ENCODE assay signal across 8 cellular contexts in genomic region chr20:5608448-5609161, GRCh38. TPM values are rescaled to one million over a fixed set of nuclear protein-coding genes. Genes with fewer than 3 reads are reported as not detected.
DNase-seq lines count a peak whose midpoint lies in the region; ATAC-seq and TF ChIP-seq lines count a peak whose summit lies in the region.

No MANE protein-coding gene starts in this region.

- H3K27ac Mint-ChIP-seq in activated CD4-positive, alpha-beta T cell treated with anti-CD3 and anti-CD28 coated beads, Interleukin-2, amount 10 ng/mL, durations not matched to agents 24 days and 14 days = peak overlapping the region; percentile 74

- H3K27me3 ChIP-seq in esophagus muscularis mucosa (no peaks in the 10 kb centered on the region), smooth muscle cell (ENCODE audit: low read depth) (no peaks in the 10 kb centered on the region)

- TF ChIP-seq POLR2A in esophagus muscularis mucosa (IDR thresholded peaks at IDR 0.05; ENCODE audit: low read depth) = no peak

- peaks cover 37% of the 10 kb centered on the region for H3K36me3 Mint-ChIP-seq in activated CD4-positive, alpha-beta T cell treated with anti-CD3 and anti-CD28 coated beads, Interleukin-2, amount 10 ng/mL, durations not matched to agents 24 days and 14 days (ENCODE audit: low read depth)

- H3K4me3 Mint-ChIP-seq in activated CD4-positive, alpha-beta T cell treated with anti-CD3 and anti-CD28 coated beads, Interleukin-2, amount 10 ng/mL, durations not matched to agents 24 days and 14 days = peak overlapping the region; percentile 97

- ATAC-seq in HG03039 (IDR thresholded peaks at IDR 0.05; ENCODE audit: unreplicated experiment) (no peak), HG03342 (IDR thresholded peaks at IDR 0.05; ENCODE audit: unreplicated experiment) (no peak)

- peaks cover 66% of the 10 kb centered on the region for H3K79me2 ChIP-seq in smooth muscle cell (ENCODE audit: low read depth)

- peaks cover 41% of the 10 kb centered on the region for H3K4me1 Mint-ChIP-seq in activated CD4-positive, alpha-beta T cell treated with anti-CD3 and anti-CD28 coated beads, Interleukin-2, amount 10 ng/mL, durations not matched to agents 24 days and 14 days

- H3K4me3 ChIP-seq in SK-N-MC = peak overlapping the region; percentile 94
- peak overlapping the region; percentile 69 to 96 (median 81) for H3K4me3 ChIP-seq in esophagus muscularis mucosa
- peak overlapping the region; percentile 80 for H3K4me3 ChIP-seq in smooth muscle cell

- H3K36me3 ChIP-seq in SK-N-MC (ENCODE audit: insufficient read depth, low read length) (no peaks in the 10 kb centered on the region), esophagus muscularis mucosa (no peaks in the 10 kb centered on the region), smooth muscle cell (ENCODE audit: low read depth) (no peaks in the 10 kb centered on the region)

- H3K4me2 ChIP-seq in smooth muscle cell = peak overlapping the region; percentile 97

- WGBS in esophagus muscularis mucosa = 22% methylated on average over 4 of the region's 4 CpGs
- WGBS in smooth muscle cell (ENCODE audit: low lambda C conversion rate) = 74% methylated on average over 4 of the region's 4 CpGs

- H3K4me1 ChIP-seq in esophagus muscularis mucosa = peaks cover 28 to 76% (median 61%) of the 10 kb centered on the region in 4 donors
- H3K4me1 ChIP-seq in smooth muscle cell (ENCODE audit: low read depth) = peaks cover 19% of the 10 kb centered on the region

- H3K9me3 Mint-ChIP-seq in activated CD4-positive, alpha-beta T cell treated with anti-CD3 and anti-CD28 coated beads, Interleukin-2, amount 10 ng/mL, durations not matched to agents 24 days and 14 days = no peaks in the 10 kb centered on the region

- peaks cover 51% of the 10 kb centered on the region for H4K20me1 ChIP-seq in smooth muscle cell (ENCODE audit: low read depth)

- no peaks in the 10 kb centered on the region for H3F3A ChIP-seq in smooth muscle cell (ENCODE audit: low read depth)

- H3K27ac ChIP-seq in SK-N-MC (no peak overlapping the region; the same call in 1 of the 2 replicates), esophagus muscularis mucosa (replicated peaks in 1 of 4) (peak overlapping the region; percentile 95 to 99 (median 96)), smooth muscle cell (ENCODE audit: low read depth) (no peak overlapping the region)

- TF ChIP-seq EP300 in esophagus muscularis mucosa (IDR thresholded peaks at IDR 0.05) = no peak

- intact Hi-C loops in activated CD4-positive, alpha-beta T cell treated with anti-CD3 and anti-CD28 coated beads, Interleukin-2, amount 10 ng/mL, durations not matched to agents 24 days and 14 days (cut with micrococcal nuclease) = loop anchor here (5.0 kb wide), 1 partner anchor 179 kb away; no protein-coding TSS in a partner anchor
- intact Hi-C loops in esophagus muscularis mucosa (cut with DNase I) = loop anchor here (10.0 kb wide), 1 partner anchor 176 kb away; no protein-coding TSS in a partner anchor

- H3K9me3 ChIP-seq in SK-N-MC (ENCODE audit: low read depth, low read length) = no peaks in the 10 kb centered on the region
- H3K9me3 ChIP-seq in esophagus muscularis mucosa = no peaks in the 10 kb centered on the region
- no peaks in the 10 kb centered on the region for H3K9me3 ChIP-seq in smooth muscle cell (replicated peaks; ENCODE audit: low read depth)

- peak overlapping the region; percentile 84 for H3K9ac ChIP-seq in SK-N-MC (ENCODE audit: insufficient read length)
- no peak overlapping the region for H3K9ac ChIP-seq in smooth muscle cell (ENCODE audit: low read depth)

- H3K27me3 Mint-ChIP-seq in activated CD4-positive, alpha-beta T cell treated with anti-CD3 and anti-CD28 coated beads, Interleukin-2, amount 10 ng/mL, durations not matched to agents 24 days and 14 days = peaks cover 2% of the 10 kb centered on the region

- no peak for TF ChIP-seq CTCF in esophagus muscularis mucosa (IDR thresholded peaks at IDR 0.05)
- no peak for TF ChIP-seq CTCF in smooth muscle cell (IDR thresholded peaks at IDR 0.05; ENCODE audit: borderline replicate concordance, insufficient read depth, poor library complexity, severe bottlenecking)

- no peak for DNase-seq in activated CD4-positive, alpha-beta T cell treated with anti-CD3 and anti-CD28 coated beads, Interleukin-2, amount 10 ng/mL, durations not matched to agents 24 days and 14 days
- DNase-seq in activated CD4-positive, alpha-beta T cell treated with anti-CD3 and anti-CD28 coated beads for 48 hours = no peak
- DNase-seq in SK-N-MC (ENCODE audit: low read depth, low spot score) = no peak
- peak; percentile 31 for DNase-seq in esophagus muscularis mucosa (ENCODE audit: extremely low spot score)
- no peak for DNase-seq in smooth muscle cell (lab: John Stamatoyannopoulos, UW; ENCODE audit: unreplicated experiment)
- no peak for DNase-seq in activated CD4-positive, CD25-positive, alpha-beta regulatory T cell treated with anti-CD3 and anti-CD28 coated beads, Interleukin-2, amount 50 U/mL, for 72 hours

- H2AFZ ChIP-seq in smooth muscle cell (ENCODE audit: low read depth) = no peak overlapping the region

RNA-seq across cellular contexts. Expression of gene GPCPD1, which starts 2.2 kb away (rescaled TPM):
- 34.8 and 37.7 TPM in 2 replicates for total RNA-seq in activated CD4-positive, alpha-beta T cell treated with anti-CD3 and anti-CD28 coated beads, Interleukin-2, amount 10 ng/mL, durations not matched to agents 24 days and 14 days
- total RNA-seq in esophagus muscularis mucosa = 10 to 100 TPM; 14.5 to 38.3 (median 20.6) TPM
- 10.0 and 18.6 TPM in 2 replicates for total RNA-seq in smooth muscle cell
- polyA plus RNA-seq in smooth muscle cell = 7.6 and 9.4 TPM in 2 replicates

Comparison
In these comparisons a context has a peak if more than half of its experiments do, and no peak if none do; other contexts are left out.
1. H3K27ac ChIP-seq: peak in esophagus muscularis mucosa (4 of 4); none in SK-N-MC (single experiment) and smooth muscle cell (single experiment).
2. Peak in every context shown above with its lines, with median percentiles within 50 percentile points of each other: H3K4me3 ChIP-seq.